1 cellular context compared by ENCODE assay signal in the genomic region with DNA sequence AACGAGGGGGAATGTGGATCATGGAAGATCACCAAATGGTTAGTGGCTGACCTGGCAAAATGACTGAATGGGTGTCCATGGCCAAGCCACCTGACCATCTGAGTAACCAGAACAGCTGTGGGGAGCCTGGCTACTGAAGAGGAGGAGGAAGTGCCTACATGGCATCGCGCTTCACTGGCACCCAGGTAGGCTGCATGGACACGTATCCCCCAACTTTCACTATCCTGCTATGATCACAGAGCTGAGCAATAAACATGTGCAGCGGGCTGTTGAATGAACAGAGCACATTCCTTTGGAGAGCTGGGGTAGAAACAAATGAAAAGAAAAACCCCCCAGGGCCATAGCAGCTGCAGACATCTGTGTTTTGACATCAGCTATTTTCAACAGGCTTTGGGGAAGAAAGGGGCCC.
TF ChIP-seq lines count a peak whose summit lies in the region.

No MANE protein-coding gene starts in this region.

TF ChIP-seq in GM23338, 12 proteins besides CTCF, POLR2A, EP300 and RAD21 (continued from another document):
- TF ChIP-seq, protein P1, sequence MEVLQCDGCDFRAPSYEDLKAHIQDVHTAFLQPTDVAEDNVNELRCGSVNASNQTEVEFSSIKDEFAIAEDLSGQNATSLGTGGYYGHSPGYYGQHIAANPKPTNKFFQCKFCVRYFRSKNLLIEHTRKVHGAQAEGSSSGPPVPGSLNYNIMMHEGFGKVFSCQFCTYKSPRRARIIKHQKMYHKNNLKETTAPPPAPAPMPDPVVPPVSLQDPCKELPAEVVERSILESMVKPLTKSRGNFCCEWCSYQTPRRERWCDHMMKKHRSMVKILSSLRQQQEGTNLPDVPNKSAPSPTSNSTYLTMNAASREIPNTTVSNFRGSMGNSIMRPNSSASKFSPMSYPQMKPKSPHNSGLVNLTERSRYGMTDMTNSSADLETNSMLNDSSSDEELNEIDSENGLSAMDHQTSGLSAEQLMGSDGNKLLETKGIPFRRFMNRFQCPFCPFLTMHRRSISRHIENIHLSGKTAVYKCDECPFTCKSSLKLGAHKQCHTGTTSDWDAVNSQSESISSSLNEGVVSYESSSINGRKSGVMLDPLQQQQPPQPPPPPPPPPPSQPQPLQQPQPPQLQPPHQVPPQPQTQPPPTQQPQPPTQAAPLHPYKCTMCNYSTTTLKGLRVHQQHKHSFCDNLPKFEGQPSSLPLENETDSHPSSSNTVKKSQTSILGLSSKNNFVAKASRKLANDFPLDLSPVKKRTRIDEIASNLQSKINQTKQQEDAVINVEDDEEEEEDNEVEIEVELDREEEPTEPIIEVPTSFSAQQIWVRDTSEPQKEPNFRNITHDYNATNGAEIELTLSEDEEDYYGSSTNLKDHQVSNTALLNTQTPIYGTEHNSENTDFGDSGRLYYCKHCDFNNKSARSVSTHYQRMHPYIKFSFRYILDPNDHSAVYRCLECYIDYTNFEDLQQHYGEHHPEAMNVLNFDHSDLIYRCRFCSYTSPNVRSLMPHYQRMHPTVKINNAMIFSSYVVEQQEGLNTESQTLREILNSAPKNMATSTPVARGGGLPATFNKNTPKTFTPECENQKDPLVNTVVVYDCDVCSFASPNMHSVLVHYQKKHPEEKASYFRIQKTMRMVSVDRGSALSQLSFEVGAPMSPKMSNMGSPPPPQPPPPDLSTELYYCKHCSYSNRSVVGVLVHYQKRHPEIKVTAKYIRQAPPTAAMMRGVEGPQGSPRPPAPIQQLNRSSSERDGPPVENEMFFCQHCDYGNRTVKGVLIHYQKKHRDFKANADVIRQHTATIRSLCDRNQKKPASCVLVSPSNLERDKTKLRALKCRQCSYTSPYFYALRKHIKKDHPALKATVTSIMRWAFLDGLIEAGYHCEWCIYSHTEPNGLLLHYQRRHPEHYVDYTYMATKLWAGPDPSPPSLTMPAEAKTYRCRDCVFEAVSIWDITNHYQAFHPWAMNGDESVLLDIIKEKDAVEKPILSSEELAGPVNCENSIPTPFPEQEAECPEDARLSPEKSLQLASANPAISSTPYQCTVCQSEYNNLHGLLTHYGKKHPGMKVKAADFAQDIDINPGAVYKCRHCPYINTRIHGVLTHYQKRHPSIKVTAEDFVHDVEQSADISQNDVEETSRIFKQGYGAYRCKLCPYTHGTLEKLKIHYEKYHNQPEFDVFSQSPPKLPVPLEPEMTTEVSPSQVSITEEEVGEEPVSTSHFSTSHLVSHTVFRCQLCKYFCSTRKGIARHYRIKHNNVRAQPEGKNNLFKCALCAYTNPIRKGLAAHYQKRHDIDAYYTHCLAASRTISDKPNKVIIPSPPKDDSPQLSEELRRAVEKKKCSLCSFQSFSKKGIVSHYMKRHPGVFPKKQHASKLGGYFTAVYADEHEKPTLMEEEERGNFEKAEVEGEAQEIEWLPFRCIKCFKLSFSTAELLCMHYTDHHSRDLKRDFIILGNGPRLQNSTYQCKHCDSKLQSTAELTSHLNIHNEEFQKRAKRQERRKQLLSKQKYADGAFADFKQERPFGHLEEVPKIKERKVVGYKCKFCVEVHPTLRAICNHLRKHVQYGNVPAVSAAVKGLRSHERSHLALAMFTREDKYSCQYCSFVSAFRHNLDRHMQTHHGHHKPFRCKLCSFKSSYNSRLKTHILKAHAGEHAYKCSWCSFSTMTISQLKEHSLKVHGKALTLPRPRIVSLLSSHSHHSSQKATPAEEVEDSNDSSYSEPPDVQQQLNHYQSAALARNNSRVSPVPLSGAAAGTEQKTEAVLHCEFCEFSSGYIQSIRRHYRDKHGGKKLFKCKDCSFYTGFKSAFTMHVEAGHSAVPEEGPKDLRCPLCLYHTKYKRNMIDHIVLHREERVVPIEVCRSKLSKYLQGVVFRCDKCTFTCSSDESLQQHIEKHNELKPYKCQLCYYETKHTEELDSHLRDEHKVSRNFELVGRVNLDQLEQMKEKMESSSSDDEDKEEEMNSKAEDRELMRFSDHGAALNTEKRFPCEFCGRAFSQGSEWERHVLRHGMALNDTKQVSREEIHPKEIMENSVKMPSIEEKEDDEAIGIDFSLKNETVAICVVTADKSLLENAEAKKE (CRISPR knock-in tag; IDR thresholded peaks at IDR 0.05): no peak
- no peak for TF ChIP-seq CREB1 (CRISPR knock-in tag; IDR thresholded peaks at IDR 0.05; ENCODE audit: low read depth)
- TF ChIP-seq REST (IDR thresholded peaks at IDR 0.05; ENCODE audit: unreplicated experiment): no peak
- TF ChIP-seq STAT1 (IDR thresholded peaks at IDR 0.05; ENCODE audit: unreplicated experiment): no peak
